In the genomic region with DNA sequence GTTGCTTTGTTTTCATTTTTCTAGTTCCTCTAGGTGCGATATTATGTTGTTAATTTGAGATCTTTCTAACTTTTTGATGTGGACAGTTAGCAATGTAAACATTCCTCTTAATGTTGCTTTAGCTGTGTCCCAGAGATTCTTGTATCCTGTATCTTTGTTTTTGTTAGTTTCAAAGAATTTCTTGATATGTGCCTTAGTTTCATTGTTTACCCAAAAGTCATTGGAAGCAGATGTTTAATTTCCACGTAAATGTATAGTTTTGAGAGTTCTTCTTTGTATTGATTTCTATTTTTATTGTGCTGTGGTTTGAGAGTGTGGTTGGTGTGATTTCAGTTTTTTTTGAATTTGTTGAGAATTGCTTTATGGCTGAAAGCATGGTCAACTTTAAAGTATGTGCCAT, we compare ENCODE assay signal across 15 cellular contexts.
DNase-seq lines count a peak whose midpoint lies in the region; ATAC-seq and TF ChIP-seq lines count a peak whose summit lies in the region.
"Had no signal": no experiment of that assay in that cellular context is flagged by ENCODE, and none has a peak within 500 bp of the region (broad histone marks: within the 10 kb centered on the region; RNA-seq: fewer than 3 reads in every experiment).

No MANE protein-coding gene starts in this region.

- TF ChIP-seq CTCF in choroid plexus epithelial cell (conservative IDR thresholded peaks at IDR 0.05; ENCODE audit: low read depth, low read length) (no peak), PC-3 (conservative IDR thresholded peaks at IDR 0.05; ENCODE audit: low read depth, low read length) (no peak)

- H2AFZ ChIP-seq in PC-3 (ENCODE audit: low read length) = no peak overlapping the region

- H3K27me3 ChIP-seq in adipocyte (replicated peaks; ENCODE audit: control insufficient read depth, insufficient read depth, low read length) (no peaks in the 10 kb centered on the region), PC-3 (ENCODE audit: low read length) (no peaks in the 10 kb centered on the region)
- H3K27me3 ChIP-seq: BLaER1 treated with 17β-estradiol and CSF1 and Interleukin-3, amounts not matched to agents 10 nM and 100 nM had no signal

- intact Hi-C loops in PC-3 (cut with micrococcal nuclease) = no loop called here

- DNase-seq in EH (ENCODE audit: low read depth) = peak; percentile 15
- peak; percentile 30 for DNase-seq in adipocyte (ENCODE audit: low read depth)
- DNase-seq in choroid plexus epithelial cell (ENCODE audit: low read depth) = peak; percentile 30
- peak; percentile 12 for DNase-seq in left kidney (ENCODE audit: low read depth, low spot score)
- no peak for DNase-seq in PC-3
- no peak for DNase-seq in amygdala (lab: John Stamatoyannopoulos, UW)
- no peak for DNase-seq in NCI-H1694 (lab: John Stamatoyannopoulos, UW)
- DNase-seq: 8988T; AML-193; CD4-positive, CD25-positive, alpha-beta regulatory T cell; DMS53 had no signal

- H3K36me3 ChIP-seq in adipocyte (ENCODE audit: control insufficient read depth, insufficient read depth, low read length, severe bottlenecking) = no peaks in the 10 kb centered on the region
- H3K36me3 ChIP-seq in PC-3 (ENCODE audit: low read depth, low read length) = no peaks in the 10 kb centered on the region
- H3K36me3 ChIP-seq: BLaER1 treated with 17β-estradiol and CSF1 and Interleukin-3, amounts not matched to agents 10 nM and 100 nM had no signal

- CTCF ChIA-PET in PC-3 (lab: Charles Lee) = no interaction called here

- H3K9me2 ChIP-seq in PC-3 (replicated peaks; ENCODE audit: low read length) = no peaks in the 10 kb centered on the region; the same call in 1 of the 2 replicates

- H3K4me3 ChIP-seq in adipocyte (ENCODE audit: low read length) (no peak overlapping the region), choroid plexus epithelial cell (ENCODE audit: low read depth, low read length) (no peak overlapping the region), PC-3 (ENCODE audit: low read length) (no peak overlapping the region)
- H3K4me3 ChIP-seq: BLaER1 treated with 17β-estradiol and CSF1 and Interleukin-3, amounts not matched to agents 10 nM and 100 nM had no signal

- H3K9me3 ChIP-seq in adipocyte (ENCODE audit: control insufficient read depth, low read length) = peaks cover 38% of the 10 kb centered on the region
- peaks cover 3% of the 10 kb centered on the region; the same call in 1 of the 2 replicates for H3K9me3 ChIP-seq in PC-3 (ENCODE audit: low read length)

- no peaks in the 10 kb centered on the region for H4K20me1 ChIP-seq in PC-3 (ENCODE audit: low read length)
- H4K20me1 ChIP-seq: BLaER1 treated with 17β-estradiol and CSF1 and Interleukin-3, amounts not matched to agents 10 nM and 100 nM had no signal

- H3K4me1 ChIP-seq in adipocyte (ENCODE audit: control insufficient read depth, insufficient read depth, low read length) (no peaks in the 10 kb centered on the region), PC-3 (ENCODE audit: insufficient read depth, low read length) (no peaks in the 10 kb centered on the region)
- H3K4me1 ChIP-seq: BLaER1 treated with 17β-estradiol and CSF1 and Interleukin-3, amounts not matched to agents 10 nM and 100 nM had no signal

- POLR2A ChIA-PET in PC-3 (lab: Charles Lee; ENCODE audit: unreplicated experiment) = no interaction called here

- no peaks in the 10 kb centered on the region for H3F3A ChIP-seq in PC-3 (ENCODE audit: low read length, unreplicated experiment)

- H3K9ac ChIP-seq in adipocyte (ENCODE audit: low read length) (no peak overlapping the region), PC-3 (ENCODE audit: low read length) (no peak overlapping the region)
- H3K9ac ChIP-seq: BLaER1 treated with 17β-estradiol and CSF1 and Interleukin-3, amounts not matched to agents 10 nM and 100 nM had no signal

- BruUV-seq in PC-3 (replicated peaks; lab: Mats Ljungman, UMichigan) = no TSS peak

- ATAC-seq in HG03097 (IDR thresholded peaks at IDR 0.05; ENCODE audit: low FRiP score, unreplicated experiment) = no peak
- ATAC-seq in PC-3 = no peak
- ATAC-seq: HCT116 had no signal

- no peak overlapping the region for H3K27ac ChIP-seq in PC-3 (ENCODE audit: low read length)
- H3K27ac ChIP-seq: BLaER1 treated with 17β-estradiol and CSF1 and Interleukin-3, amounts not matched to agents 10 nM and 100 nM; HL-60 had no signal

- no peak overlapping the region for H3K4me2 ChIP-seq in PC-3 (ENCODE audit: low read length)
- H3K4me2 ChIP-seq: BLaER1 treated with 17β-estradiol and CSF1 and Interleukin-3, amounts not matched to agents 10 nM and 100 nM had no signal

- H3K79me2 ChIP-seq in PC-3 (ENCODE audit: low read length) = no peaks in the 10 kb centered on the region

Comparison
In these comparisons a context has a peak if more than half of its experiments do, and no peak if none do; other contexts are left out.
1. DNase-seq: peak in EH (single experiment), adipocyte (single experiment), choroid plexus epithelial cell (single experiment) and left kidney (single experiment); none in PC-3 (single experiment), amygdala (0 of 56) and NCI-H1694 (single experiment).